8 cellular contexts compared by ENCODE assay signal in the genomic region with DNA sequence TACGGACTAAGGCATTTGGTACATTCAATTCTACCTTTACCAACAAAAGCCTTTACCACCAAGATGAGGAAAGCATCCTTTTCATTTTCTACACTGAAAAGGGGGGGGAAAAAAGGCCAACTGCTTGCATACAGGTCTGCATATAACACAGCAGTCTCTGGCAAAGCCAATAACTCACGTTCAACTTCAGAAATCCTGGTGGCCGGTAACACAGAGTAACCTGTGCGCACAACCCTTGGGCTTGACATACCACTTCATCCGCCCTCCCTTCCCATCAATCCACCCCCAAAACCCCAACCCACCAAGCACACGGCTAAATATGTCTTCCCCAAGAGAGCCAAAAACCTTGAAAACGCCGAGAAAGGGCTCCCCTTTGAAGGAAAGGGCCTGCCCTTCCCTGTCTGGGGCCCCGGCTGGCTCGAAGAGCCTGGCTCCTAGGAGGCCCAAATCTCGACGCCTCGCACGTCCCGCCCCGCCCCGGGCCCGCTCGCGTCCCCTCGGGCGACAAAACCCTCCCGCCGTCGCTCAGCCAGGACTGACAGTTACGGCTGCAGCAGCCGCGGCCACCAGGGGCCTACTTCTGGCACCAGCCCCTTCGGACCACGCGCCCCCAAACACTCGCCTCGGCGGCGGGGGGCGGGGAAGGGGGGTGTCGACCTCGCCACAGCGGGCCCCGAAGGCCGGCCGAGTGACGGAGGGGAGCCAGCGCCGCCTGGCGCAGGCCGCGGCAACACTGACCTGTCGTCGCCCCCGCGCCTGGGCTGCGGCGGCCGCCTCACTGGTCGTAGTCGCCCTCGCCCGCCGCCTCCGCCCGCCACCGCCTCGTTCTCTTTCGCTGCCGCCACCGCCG. TPM values are rescaled to one million over a fixed set of nuclear protein-coding genes. Genes with fewer than 3 reads are reported as not detected.
DNase-seq lines count a peak whose midpoint lies in the region; ATAC-seq and TF ChIP-seq lines count a peak whose summit lies in the region.

No MANE protein-coding gene starts in this region.

- H3K4me1 ChIP-seq in BE2C: no peaks in the 10 kb centered on the region
- H3K4me1 ChIP-seq in gastroesophageal sphincter: peaks cover 0 to 56% (median 5%) of the 10 kb centered on the region in 3 donors
- H3K4me1 ChIP-seq in thyroid gland: peaks cover 36 to 40% of the 10 kb centered on the region in 2 donors

- peaks cover 11% of the 10 kb centered on the region for H3K36me3 ChIP-seq in BE2C
- H3K36me3 ChIP-seq in gastroesophageal sphincter: no peaks in the 10 kb centered on the region
- H3K36me3 ChIP-seq in thyroid gland: peaks cover 0 to 5% of the 10 kb centered on the region in 2 donors

- peak; percentile 85 for DNase-seq in BE2C
- peak; percentile 61 for DNase-seq in RKO (ENCODE audit: low spot score)
- peak; percentile 10 to 52 (median 32) for DNase-seq in activated naive CD4-positive, alpha-beta T cell (lab: John Stamatoyannopoulos, UW)
- DNase-seq in occipital lobe (lab: John Stamatoyannopoulos, UW): peak; percentile 33
- DNase-seq in thyroid gland: peak; percentile 52 to 66

- no peak for TF ChIP-seq EP300 in gastroesophageal sphincter (IDR thresholded peaks at IDR 0.05)

- H3K27ac ChIP-seq in gastroesophageal sphincter (peak overlapping the region; percentile 95 to 100 (median 96)), thyroid gland (peak overlapping the region; percentile 95 to 99 (median 96))

- 3 to 4% methylated on average over 4 of the region's 68 CpGs for WGBS in gastroesophageal sphincter (ENCODE audit: low coverage in 1 of 2), 2 donors
- WGBS in thyroid gland, 2 donors: 1% methylated on average over 14 to 30 of the region's 68 CpGs

- no peaks in the 10 kb centered on the region for H3K9me3 ChIP-seq in BE2C
- H3K9me3 ChIP-seq in gastroesophageal sphincter: no peaks in the 10 kb centered on the region
- no peaks in the 10 kb centered on the region for H3K9me3 ChIP-seq in thyroid gland

- intact Hi-C loops in thyroid gland (cut with DNase I): no loop called here

- ATAC-seq in GM19035 (IDR thresholded peaks at IDR 0.05; ENCODE audit: unreplicated experiment): peak; percentile 52
- peak; percentile 53 for ATAC-seq in HG03354 (IDR thresholded peaks at IDR 0.05; ENCODE audit: poor library complexity, severe bottlenecking, unreplicated experiment)
- ATAC-seq in gastroesophageal sphincter: peak; percentile 40

- peak overlapping the region; percentile 88 for H3K4me3 ChIP-seq in BE2C (ENCODE audit: low read depth, low read length)
- H3K4me3 ChIP-seq in gastroesophageal sphincter: peak overlapping the region; percentile 72 to 87
- peak overlapping the region; percentile 86 to 98 (median 95) for H3K4me3 ChIP-seq in thyroid gland (replicated peaks in 1 of 3)

- H3K27me3 ChIP-seq in BE2C: no peaks in the 10 kb centered on the region
- H3K27me3 ChIP-seq in gastroesophageal sphincter: no peaks in the 10 kb centered on the region
- no peaks in the 10 kb centered on the region for H3K27me3 ChIP-seq in thyroid gland

- peak; percentile 29 for TF ChIP-seq CTCF in BE2C (IDR thresholded peaks at IDR 0.05; ENCODE audit: low read depth, low read length)
- TF ChIP-seq CTCF in gastroesophageal sphincter (IDR thresholded peaks at IDR 0.05): peak; percentile 13 to 70 (median 24)
- peak in 4 of 6 experiments; percentile 31 to 56 (median 44) for TF ChIP-seq CTCF in thyroid gland (IDR thresholded peaks at IDR 0.05)

- TF ChIP-seq POLR2A in gastroesophageal sphincter (IDR thresholded peaks at IDR 0.05): no peak
- no peak for TF ChIP-seq POLR2A in thyroid gland (IDR thresholded peaks at IDR 0.05)

RNA-seq across cellular contexts. Expression of a gene that starts 0.8 kb away (rescaled TPM):
- 49.6 TPM for polyA plus RNA-seq in BE2C (2012; ENCODE audit: insufficient read depth, insufficient read length, low read depth)
- total RNA-seq in gastroesophageal sphincter (100 to 1,000 TPM in 1 of 4 donors, 10 to 100 TPM in 3; 93.6 to 116 (median 95.3) TPM), occipital lobe (287 TPM), thyroid gland (100 to 1,000 TPM in 3 of 4 donors, 10 to 100 TPM in 1; 88.6 to 140 (median 106) TPM)

Comparison
In these comparisons a context has a peak if more than half of its experiments do, and no peak if none do; other contexts are left out.
1. Peak in every context shown above with its lines: DNase-seq, ATAC-seq, H3K4me3 ChIP-seq and H3K27ac ChIP-seq.
2. DNase-seq: peak in every context shown above with its lines; median percentile 85 in BE2C; 61 in RKO; 59 in thyroid gland; 33 in occipital lobe; 32 in activated naive CD4-positive, alpha-beta T cell.